ENCODE assay signal across 1 cellular context in genomic region chr3:156826144-156826895, GRCh38.
TF ChIP-seq lines count a peak whose summit lies in the region.

TSS of gene LEKR1 (plus strand) at chr3:156826353. CDS start at chr3:156829330, 2,977 bp downstream.

TF ChIP-seq in GM12878, 131 proteins besides CTCF, POLR2A, EP300 and RAD21 (continued from another document and continues in another):
- TF ChIP-seq E4F1 (IDR thresholded peaks at IDR 0.05; ENCODE audit: borderline replicate concordance, partially characterized antibody), result no peak
- TF ChIP-seq SMAD1 (IDR thresholded peaks at IDR 0.05; ENCODE audit: low read depth, partially characterized antibody), result no peak
- TF ChIP-seq CREB1 (IDR thresholded peaks at IDR 0.05; ENCODE audit: low read depth), result peak; percentile 98
- TF ChIP-seq NR2F1 (conservative IDR thresholded peaks at IDR 0.05), result no peak; the same call in 1 of the 2 replicates
- peak; percentile 48 for TF ChIP-seq SMAD5 (IDR thresholded peaks at IDR 0.05; ENCODE audit: low read depth)
- no peak for TF ChIP-seq BCL3 (IDR thresholded peaks at IDR 0.05; ENCODE audit: borderline replicate concordance, insufficient read depth, low read depth, low read length, poor library complexity, severe bottlenecking)
- TF ChIP-seq ZZZ3 (IDR thresholded peaks at IDR 0.05; ENCODE audit: control insufficient read depth, insufficient read length, low read depth), result no peak
- peak; percentile 79 for TF ChIP-seq SPI1 (IDR thresholded peaks at IDR 0.05; ENCODE audit: borderline replicate concordance, insufficient read depth, low read depth, low read length)
- TF ChIP-seq IRF5 (IDR thresholded peaks at IDR 0.05; ENCODE audit: borderline replicate concordance), result no peak
- no peak for TF ChIP-seq RELA (IDR thresholded peaks at IDR 0.05; ENCODE audit: borderline replicate concordance, partially characterized antibody)
- TF ChIP-seq CEBPZ (IDR thresholded peaks at IDR 0.05; ENCODE audit: low read depth, low read length), result no peak
- no peak for TF ChIP-seq NFIC (IDR thresholded peaks at IDR 0.05; ENCODE audit: low read depth, low read length)
- no peak for TF ChIP-seq RBBP5 (conservative IDR thresholded peaks at IDR 0.05)
- TF ChIP-seq ATF7 (IDR thresholded peaks at IDR 0.05; ENCODE audit: low read depth), result no peak; the same call in 1 of the 2 replicates
- TF ChIP-seq SREBF1 (IDR thresholded peaks at IDR 0.05; ENCODE audit: low read length), result no peak
- peak; percentile 91 to 95; a peak in 3 of 4 replicates for TF ChIP-seq IKZF2 (IDR thresholded peaks at IDR 0.05)
- TF ChIP-seq RUNX3 (IDR thresholded peaks at IDR 0.05; ENCODE audit: low read length), result peak; percentile 58
- TF ChIP-seq REST (IDR thresholded peaks at IDR 0.05; ENCODE audit: low read depth, low read length), result no peak
- no peak for TF ChIP-seq PBX3 (IDR thresholded peaks at IDR 0.05; ENCODE audit: insufficient replicate concordance, low read depth, low read length)
- TF ChIP-seq E2F4 (IDR thresholded peaks at IDR 0.05; ENCODE audit: low read depth, low read length), result no peak
- peak; percentile 82 for TF ChIP-seq BMI1 (IDR thresholded peaks at IDR 0.05; ENCODE audit: borderline replicate concordance)
- TF ChIP-seq USF2 (IDR thresholded peaks at IDR 0.05; ENCODE audit: borderline replicate concordance, low read depth, low read length), result no peak
- no peak for TF ChIP-seq ZNF384 (IDR thresholded peaks at IDR 0.05; ENCODE audit: borderline replicate concordance, low read depth, low read length)
- TF ChIP-seq HDAC6 (IDR thresholded peaks at IDR 0.05; ENCODE audit: unreplicated experiment), result no peak
- TF ChIP-seq RAD51 (IDR thresholded peaks at IDR 0.05), result no peak
- TF ChIP-seq RCOR1 (conservative IDR thresholded peaks at IDR 0.05; ENCODE audit: low read depth, low read length), result no peak
- TF ChIP-seq PKNOX1 (IDR thresholded peaks at IDR 0.05), result peak; percentile 70
- TF ChIP-seq SMC3 (IDR thresholded peaks at IDR 0.05; ENCODE audit: borderline replicate concordance, low read length), result no peak; the same call in 1 of the 2 replicates
- peak; percentile 76; the same call in 1 of the 2 replicates for TF ChIP-seq ELK1 (IDR thresholded peaks at IDR 0.05; ENCODE audit: low read depth, low read length)
- peak; percentile 35; the same call in 1 of the 2 replicates for TF ChIP-seq SMARCA5 (IDR thresholded peaks at IDR 0.05)
- peak; percentile 94 for TF ChIP-seq HDGF (IDR thresholded peaks at IDR 0.05)
- TF ChIP-seq TARDBP (IDR thresholded peaks at IDR 0.05; ENCODE audit: borderline replicate concordance), result no peak
- TF ChIP-seq JUND (IDR thresholded peaks at IDR 0.05; ENCODE audit: low read depth, low read length), result no peak
- TF ChIP-seq HCFC1 (IDR thresholded peaks at IDR 0.05; ENCODE audit: low read length), result no peak; the same call in none of the 2 replicates
- no peak for TF ChIP-seq CHD4 (IDR thresholded peaks at IDR 0.05)
